In the genomic region with DNA sequence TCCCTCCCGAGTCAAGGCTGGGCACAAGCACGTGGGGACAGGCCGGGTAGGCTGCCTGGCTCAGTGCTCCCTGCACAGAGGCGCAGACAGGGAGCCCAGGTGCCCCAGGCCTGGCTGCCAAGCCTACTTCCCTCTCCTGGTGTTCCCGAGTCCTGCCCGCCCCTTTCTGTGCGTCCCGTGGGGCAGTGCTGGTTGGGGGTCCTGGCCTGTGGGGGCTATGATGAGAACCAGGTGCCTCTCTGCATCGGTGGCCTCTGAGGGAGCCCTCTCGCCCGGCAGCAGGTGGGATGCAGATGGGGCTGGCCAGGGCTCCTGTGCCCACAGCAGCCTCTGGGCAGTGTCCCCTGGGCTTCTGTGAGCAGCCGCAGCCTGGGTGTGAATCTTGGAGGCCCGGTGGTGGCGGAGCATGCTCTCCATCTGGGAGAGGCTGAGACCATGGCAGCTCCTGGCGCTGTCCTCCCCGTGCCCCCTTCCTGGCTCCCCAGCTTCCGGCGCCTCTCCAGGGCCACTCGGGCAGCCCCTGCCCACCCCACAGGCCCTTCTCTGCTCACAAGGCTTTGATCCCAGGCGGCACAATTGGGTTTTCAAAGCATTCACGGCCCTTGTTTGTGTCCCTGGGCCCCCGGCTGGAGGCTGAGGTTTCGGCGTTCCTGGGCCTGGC, we compare ENCODE assay signal across 1 cellular context.
TF ChIP-seq lines count a peak whose summit lies in the region.

No MANE protein-coding gene starts in this region.

TF ChIP-seq in HepG2, 621 proteins besides CTCF, POLR2A, EP300 and RAD21 (continued from another document and continues in another):
- TF ChIP-seq, protein P1, sequence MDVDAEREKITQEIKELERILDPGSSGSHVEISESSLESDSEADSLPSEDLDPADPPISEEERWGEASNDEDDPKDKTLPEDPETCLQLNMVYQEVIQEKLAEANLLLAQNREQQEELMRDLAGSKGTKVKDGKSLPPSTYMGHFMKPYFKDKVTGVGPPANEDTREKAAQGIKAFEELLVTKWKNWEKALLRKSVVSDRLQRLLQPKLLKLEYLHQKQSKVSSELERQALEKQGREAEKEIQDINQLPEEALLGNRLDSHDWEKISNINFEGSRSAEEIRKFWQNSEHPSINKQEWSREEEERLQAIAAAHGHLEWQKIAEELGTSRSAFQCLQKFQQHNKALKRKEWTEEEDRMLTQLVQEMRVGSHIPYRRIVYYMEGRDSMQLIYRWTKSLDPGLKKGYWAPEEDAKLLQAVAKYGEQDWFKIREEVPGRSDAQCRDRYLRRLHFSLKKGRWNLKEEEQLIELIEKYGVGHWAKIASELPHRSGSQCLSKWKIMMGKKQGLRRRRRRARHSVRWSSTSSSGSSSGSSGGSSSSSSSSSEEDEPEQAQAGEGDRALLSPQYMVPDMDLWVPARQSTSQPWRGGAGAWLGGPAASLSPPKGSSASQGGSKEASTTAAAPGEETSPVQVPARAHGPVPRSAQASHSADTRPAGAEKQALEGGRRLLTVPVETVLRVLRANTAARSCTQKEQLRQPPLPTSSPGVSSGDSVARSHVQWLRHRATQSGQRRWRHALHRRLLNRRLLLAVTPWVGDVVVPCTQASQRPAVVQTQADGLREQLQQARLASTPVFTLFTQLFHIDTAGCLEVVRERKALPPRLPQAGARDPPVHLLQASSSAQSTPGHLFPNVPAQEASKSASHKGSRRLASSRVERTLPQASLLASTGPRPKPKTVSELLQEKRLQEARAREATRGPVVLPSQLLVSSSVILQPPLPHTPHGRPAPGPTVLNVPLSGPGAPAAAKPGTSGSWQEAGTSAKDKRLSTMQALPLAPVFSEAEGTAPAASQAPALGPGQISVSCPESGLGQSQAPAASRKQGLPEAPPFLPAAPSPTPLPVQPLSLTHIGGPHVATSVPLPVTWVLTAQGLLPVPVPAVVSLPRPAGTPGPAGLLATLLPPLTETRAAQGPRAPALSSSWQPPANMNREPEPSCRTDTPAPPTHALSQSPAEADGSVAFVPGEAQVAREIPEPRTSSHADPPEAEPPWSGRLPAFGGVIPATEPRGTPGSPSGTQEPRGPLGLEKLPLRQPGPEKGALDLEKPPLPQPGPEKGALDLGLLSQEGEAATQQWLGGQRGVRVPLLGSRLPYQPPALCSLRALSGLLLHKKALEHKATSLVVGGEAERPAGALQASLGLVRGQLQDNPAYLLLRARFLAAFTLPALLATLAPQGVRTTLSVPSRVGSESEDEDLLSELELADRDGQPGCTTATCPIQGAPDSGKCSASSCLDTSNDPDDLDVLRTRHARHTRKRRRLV (CRISPR knock-in tag; IDR thresholded peaks at IDR 0.05), result no peak
- no peak for TF ChIP-seq FOXA1 (IDR thresholded peaks at IDR 0.05)
- 0 out of 2 replicates have a peak, but pooled peaks have one; percentile 31 for TF ChIP-seq FOXA1 (CRISPR knock-in tag; IDR thresholded peaks at IDR 0.05)
- TF ChIP-seq ZFP37 (CRISPR knock-in tag; IDR thresholded peaks at IDR 0.05; ENCODE audit: borderline replicate concordance), result no peak
- TF ChIP-seq ZNF891 (CRISPR knock-in tag; IDR thresholded peaks at IDR 0.05), result no peak
- TF ChIP-seq NR3C1 (CRISPR knock-in tag; IDR thresholded peaks at IDR 0.05), result no peak
- TF ChIP-seq MEIS1 (CRISPR knock-in tag; IDR thresholded peaks at IDR 0.05; ENCODE audit: borderline replicate concordance), result no peak
- no peak for TF ChIP-seq ZNF563 (CRISPR knock-in tag; IDR thresholded peaks at IDR 0.05)
- TF ChIP-seq ZNF660 (CRISPR knock-in tag; IDR thresholded peaks at IDR 0.05; ENCODE audit: borderline replicate concordance, low read depth), result no peak
- no peak for TF ChIP-seq ZNF138 (CRISPR knock-in tag; IDR thresholded peaks at IDR 0.05; ENCODE audit: low read depth)
- peak; percentile 22; the same call in 1 of the 2 replicates for TF ChIP-seq ZNF768 (CRISPR knock-in tag; IDR thresholded peaks at IDR 0.05)
- no peak for TF ChIP-seq ZSCAN30 (CRISPR knock-in tag; IDR thresholded peaks at IDR 0.05)
- no peak for TF ChIP-seq EED (CRISPR knock-in tag; IDR thresholded peaks at IDR 0.05)
- peak; percentile 68 for TF ChIP-seq ZFX (CRISPR knock-in tag; IDR thresholded peaks at IDR 0.05; ENCODE audit: low read depth)
- 0 out of 2 replicates have a peak, but pooled peaks have one; percentile 14 for TF ChIP-seq ZSCAN21 (CRISPR knock-in tag; IDR thresholded peaks at IDR 0.05; ENCODE audit: borderline replicate concordance)
- TF ChIP-seq SMAD1 (CRISPR knock-in tag; IDR thresholded peaks at IDR 0.05; ENCODE audit: borderline replicate concordance, low read depth), result no peak
- TF ChIP-seq ISX (CRISPR knock-in tag; conservative IDR thresholded peaks at IDR 0.05), result no peak
- TF ChIP-seq ZNF792 (CRISPR knock-in tag; IDR thresholded peaks at IDR 0.05), result no peak
- peak; percentile 86 for TF ChIP-seq SP5 (CRISPR knock-in tag; IDR thresholded peaks at IDR 0.05; ENCODE audit: borderline replicate concordance, low read depth)
- TF ChIP-seq TBP (CRISPR knock-in tag; IDR thresholded peaks at IDR 0.05), result no peak
- TF ChIP-seq ZNF430 (CRISPR knock-in tag; IDR thresholded peaks at IDR 0.05), result no peak
- TF ChIP-seq SRY (CRISPR knock-in tag; IDR thresholded peaks at IDR 0.05), result no peak
- TF ChIP-seq FOXC1 (CRISPR knock-in tag; IDR thresholded peaks at IDR 0.05; ENCODE audit: borderline replicate concordance), result no peak
- TF ChIP-seq HHEX (CRISPR knock-in tag; IDR thresholded peaks at IDR 0.05), result peak; percentile 51
- no peak for TF ChIP-seq ZNF446 (CRISPR knock-in tag; IDR thresholded peaks at IDR 0.05)
- TF ChIP-seq, protein P2, sequence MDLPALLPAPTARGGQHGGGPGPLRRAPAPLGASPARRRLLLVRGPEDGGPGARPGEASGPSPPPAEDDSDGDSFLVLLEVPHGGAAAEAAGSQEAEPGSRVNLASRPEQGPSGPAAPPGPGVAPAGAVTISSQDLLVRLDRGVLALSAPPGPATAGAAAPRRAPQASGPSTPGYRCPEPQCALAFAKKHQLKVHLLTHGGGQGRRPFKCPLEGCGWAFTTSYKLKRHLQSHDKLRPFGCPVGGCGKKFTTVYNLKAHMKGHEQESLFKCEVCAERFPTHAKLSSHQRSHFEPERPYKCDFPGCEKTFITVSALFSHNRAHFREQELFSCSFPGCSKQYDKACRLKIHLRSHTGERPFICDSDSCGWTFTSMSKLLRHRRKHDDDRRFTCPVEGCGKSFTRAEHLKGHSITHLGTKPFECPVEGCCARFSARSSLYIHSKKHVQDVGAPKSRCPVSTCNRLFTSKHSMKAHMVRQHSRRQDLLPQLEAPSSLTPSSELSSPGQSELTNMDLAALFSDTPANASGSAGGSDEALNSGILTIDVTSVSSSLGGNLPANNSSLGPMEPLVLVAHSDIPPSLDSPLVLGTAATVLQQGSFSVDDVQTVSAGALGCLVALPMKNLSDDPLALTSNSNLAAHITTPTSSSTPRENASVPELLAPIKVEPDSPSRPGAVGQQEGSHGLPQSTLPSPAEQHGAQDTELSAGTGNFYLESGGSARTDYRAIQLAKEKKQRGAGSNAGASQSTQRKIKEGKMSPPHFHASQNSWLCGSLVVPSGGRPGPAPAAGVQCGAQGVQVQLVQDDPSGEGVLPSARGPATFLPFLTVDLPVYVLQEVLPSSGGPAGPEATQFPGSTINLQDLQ (CRISPR knock-in tag; IDR thresholded peaks at IDR 0.05), result no peak
- TF ChIP-seq REXO4 (CRISPR knock-in tag; IDR thresholded peaks at IDR 0.05; ENCODE audit: borderline replicate concordance), result no peak
- no peak for TF ChIP-seq RFXANK (CRISPR knock-in tag; IDR thresholded peaks at IDR 0.05)
- no peak for TF ChIP-seq KLF9 (CRISPR knock-in tag; IDR thresholded peaks at IDR 0.05; ENCODE audit: low read depth)
- peak; percentile 43; the same call in 1 of the 2 replicates for TF ChIP-seq FOXA3 (CRISPR knock-in tag; IDR thresholded peaks at IDR 0.05)
- TF ChIP-seq, protein P3, sequence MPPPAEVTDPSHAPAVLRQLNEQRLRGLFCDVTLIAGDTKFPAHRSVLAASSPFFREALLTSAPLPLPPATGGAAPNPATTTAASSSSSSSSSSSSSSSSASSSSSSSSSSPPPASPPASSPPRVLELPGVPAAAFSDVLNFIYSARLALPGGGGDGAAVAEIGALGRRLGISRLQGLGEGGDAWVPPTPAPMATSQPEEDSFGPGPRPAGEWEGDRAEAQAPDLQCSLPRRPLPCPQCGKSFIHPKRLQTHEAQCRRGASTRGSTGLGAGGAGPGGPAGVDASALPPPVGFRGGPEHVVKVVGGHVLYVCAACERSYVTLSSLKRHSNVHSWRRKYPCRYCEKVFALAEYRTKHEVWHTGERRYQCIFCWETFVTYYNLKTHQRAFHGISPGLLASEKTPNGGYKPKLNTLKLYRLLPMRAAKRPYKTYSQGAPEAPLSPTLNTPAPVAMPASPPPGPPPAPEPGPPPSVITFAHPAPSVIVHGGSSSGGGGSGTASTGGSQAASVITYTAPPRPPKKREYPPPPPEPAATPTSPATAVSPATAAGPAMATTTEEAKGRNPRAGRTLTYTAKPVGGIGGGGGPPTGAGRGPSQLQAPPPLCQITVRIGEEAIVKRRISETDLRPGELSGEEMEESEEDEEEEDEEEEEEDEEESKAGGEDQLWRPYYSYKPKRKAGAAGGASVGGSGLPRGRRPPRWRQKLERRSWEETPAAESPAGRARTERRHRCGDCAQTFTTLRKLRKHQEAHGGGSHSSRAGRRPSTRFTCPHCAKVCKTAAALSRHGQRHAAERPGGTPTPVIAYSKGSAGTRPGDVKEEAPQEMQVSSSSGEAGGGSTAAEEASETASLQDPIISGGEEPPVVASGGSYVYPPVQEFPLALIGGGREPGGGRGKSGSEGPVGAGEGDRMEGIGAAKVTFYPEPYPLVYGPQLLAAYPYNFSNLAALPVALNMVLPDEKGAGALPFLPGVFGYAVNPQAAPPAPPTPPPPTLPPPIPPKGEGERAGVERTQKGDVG (CRISPR knock-in tag; IDR thresholded peaks at IDR 0.05; ENCODE audit: borderline replicate concordance), result no peak
- TF ChIP-seq HNF4G (IDR thresholded peaks at IDR 0.05; ENCODE audit: borderline replicate concordance, low read depth, low read length), result no peak
- TF ChIP-seq HNF4G (CRISPR knock-in tag; IDR thresholded peaks at IDR 0.05; ENCODE audit: borderline replicate concordance, low read depth), result no peak
- TF ChIP-seq NR1H2 (CRISPR knock-in tag; IDR thresholded peaks at IDR 0.05; ENCODE audit: borderline replicate concordance, low read depth), result no peak
- no peak for TF ChIP-seq ZNF598 (CRISPR knock-in tag; IDR thresholded peaks at IDR 0.05; ENCODE audit: borderline replicate concordance)
- TF ChIP-seq, protein P4, sequence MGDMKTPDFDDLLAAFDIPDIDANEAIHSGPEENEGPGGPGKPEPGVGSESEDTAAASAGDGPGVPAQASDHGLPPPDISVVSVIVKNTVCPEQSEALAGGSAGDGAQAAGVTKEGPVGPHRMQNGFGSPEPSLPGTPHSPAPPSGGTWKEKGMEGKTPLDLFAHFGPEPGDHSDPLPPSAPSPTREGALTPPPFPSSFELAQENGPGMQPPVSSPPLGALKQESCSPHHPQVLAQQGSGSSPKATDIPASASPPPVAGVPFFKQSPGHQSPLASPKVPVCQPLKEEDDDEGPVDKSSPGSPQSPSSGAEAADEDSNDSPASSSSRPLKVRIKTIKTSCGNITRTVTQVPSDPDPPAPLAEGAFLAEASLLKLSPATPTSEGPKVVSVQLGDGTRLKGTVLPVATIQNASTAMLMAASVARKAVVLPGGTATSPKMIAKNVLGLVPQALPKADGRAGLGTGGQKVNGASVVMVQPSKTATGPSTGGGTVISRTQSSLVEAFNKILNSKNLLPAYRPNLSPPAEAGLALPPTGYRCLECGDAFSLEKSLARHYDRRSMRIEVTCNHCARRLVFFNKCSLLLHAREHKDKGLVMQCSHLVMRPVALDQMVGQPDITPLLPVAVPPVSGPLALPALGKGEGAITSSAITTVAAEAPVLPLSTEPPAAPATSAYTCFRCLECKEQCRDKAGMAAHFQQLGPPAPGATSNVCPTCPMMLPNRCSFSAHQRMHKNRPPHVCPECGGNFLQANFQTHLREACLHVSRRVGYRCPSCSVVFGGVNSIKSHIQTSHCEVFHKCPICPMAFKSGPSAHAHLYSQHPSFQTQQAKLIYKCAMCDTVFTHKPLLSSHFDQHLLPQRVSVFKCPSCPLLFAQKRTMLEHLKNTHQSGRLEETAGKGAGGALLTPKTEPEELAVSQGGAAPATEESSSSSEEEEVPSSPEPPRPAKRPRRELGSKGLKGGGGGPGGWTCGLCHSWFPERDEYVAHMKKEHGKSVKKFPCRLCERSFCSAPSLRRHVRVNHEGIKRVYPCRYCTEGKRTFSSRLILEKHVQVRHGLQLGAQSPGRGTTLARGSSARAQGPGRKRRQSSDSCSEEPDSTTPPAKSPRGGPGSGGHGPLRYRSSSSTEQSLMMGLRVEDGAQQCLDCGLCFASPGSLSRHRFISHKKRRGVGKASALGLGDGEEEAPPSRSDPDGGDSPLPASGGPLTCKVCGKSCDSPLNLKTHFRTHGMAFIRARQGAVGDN (CRISPR knock-in tag; IDR thresholded peaks at IDR 0.05), result peak; percentile 87
- TF ChIP-seq ZNF337 (CRISPR knock-in tag; IDR thresholded peaks at IDR 0.05; ENCODE audit: borderline replicate concordance, low read depth), result no peak
- TF ChIP-seq, protein P5, sequence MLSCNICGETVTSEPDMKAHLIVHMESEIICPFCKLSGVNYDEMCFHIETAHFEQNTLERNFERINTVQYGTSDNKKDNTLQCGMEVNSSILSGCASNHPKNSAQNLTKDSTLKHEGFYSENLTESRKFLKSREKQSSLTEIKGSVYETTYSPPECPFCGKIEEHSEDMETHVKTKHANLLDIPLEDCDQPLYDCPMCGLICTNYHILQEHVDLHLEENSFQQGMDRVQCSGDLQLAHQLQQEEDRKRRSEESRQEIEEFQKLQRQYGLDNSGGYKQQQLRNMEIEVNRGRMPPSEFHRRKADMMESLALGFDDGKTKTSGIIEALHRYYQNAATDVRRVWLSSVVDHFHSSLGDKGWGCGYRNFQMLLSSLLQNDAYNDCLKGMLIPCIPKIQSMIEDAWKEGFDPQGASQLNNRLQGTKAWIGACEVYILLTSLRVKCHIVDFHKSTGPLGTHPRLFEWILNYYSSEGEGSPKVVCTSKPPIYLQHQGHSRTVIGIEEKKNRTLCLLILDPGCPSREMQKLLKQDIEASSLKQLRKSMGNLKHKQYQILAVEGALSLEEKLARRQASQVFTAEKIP (CRISPR knock-in tag; IDR thresholded peaks at IDR 0.05; ENCODE audit: borderline replicate concordance), result no peak
- TF ChIP-seq SPEN (CRISPR knock-in tag; IDR thresholded peaks at IDR 0.05; ENCODE audit: low read depth), result no peak
- TF ChIP-seq, protein P6, sequence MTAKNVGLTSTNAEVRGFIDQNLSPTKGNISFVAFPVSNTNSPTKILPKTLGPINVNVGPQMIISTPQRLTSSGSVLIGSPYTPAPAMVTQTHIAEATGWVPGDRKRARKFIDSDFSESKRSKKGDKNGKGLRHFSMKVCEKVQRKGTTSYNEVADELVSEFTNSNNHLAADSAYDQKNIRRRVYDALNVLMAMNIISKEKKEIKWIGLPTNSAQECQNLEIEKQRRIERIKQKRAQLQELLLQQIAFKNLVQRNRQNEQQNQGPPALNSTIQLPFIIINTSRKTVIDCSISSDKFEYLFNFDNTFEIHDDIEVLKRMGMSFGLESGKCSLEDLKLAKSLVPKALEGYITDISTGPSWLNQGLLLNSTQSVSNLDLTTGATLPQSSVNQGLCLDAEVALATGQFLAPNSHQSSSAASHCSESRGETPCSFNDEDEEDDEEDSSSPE (CRISPR knock-in tag; IDR thresholded peaks at IDR 0.05), result no peak
